Comparison of ENCODE assay signal across 1 cellular context in the genomic region with DNA sequence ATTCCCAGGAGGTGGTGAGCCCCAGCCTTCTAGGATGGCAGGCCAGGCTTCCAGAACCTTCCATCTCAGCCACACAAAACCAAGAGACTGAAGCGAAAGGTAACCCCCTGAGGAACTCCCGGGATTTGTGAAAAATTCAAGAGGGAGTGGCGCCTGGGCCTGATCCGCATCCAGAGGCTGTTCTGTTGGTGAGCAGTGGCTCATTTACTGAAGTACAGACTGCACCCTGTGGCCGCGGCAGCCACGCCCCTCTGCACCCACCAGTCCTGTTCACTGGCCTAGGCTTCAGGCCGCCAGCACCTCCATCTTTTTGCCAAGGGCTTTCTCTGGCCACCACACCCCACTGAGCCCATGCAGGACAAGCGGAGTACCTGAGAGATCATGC.
TF ChIP-seq lines count a peak whose summit lies in the region.

No MANE protein-coding gene starts in this region.

TF ChIP-seq in IMR-90, 13 proteins besides CTCF, POLR2A, EP300 and RAD21 (continued from another document):
- TF ChIP-seq, protein P1, sequence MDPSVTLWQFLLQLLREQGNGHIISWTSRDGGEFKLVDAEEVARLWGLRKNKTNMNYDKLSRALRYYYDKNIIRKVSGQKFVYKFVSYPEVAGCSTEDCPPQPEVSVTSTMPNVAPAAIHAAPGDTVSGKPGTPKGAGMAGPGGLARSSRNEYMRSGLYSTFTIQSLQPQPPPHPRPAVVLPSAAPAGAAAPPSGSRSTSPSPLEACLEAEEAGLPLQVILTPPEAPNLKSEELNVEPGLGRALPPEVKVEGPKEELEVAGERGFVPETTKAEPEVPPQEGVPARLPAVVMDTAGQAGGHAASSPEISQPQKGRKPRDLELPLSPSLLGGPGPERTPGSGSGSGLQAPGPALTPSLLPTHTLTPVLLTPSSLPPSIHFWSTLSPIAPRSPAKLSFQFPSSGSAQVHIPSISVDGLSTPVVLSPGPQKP (IDR thresholded peaks at IDR 0.05; ENCODE audit: borderline replicate concordance, low read depth, low read length): no peak
- TF ChIP-seq MAFK (IDR thresholded peaks at IDR 0.05; ENCODE audit: low read depth, low read length): no peak
- TF ChIP-seq, protein P2, sequence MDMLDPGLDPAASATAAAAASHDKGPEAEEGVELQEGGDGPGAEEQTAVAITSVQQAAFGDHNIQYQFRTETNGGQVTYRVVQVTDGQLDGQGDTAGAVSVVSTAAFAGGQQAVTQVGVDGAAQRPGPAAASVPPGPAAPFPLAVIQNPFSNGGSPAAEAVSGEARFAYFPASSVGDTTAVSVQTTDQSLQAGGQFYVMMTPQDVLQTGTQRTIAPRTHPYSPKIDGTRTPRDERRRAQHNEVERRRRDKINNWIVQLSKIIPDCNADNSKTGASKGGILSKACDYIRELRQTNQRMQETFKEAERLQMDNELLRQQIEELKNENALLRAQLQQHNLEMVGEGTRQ (IDR thresholded peaks at IDR 0.05; ENCODE audit: low read depth, low read length): no peak
- TF ChIP-seq FOS (IDR thresholded peaks at IDR 0.05; ENCODE audit: low read depth, low read length): no peak
- TF ChIP-seq CHD1 (IDR thresholded peaks at IDR 0.05; ENCODE audit: low read depth, low read length): no peak
- no peak for TF ChIP-seq MXI1 (IDR thresholded peaks at IDR 0.05; ENCODE audit: borderline replicate concordance, low read depth, low read length)
- no peak for TF ChIP-seq SMC3 (IDR thresholded peaks at IDR 0.05; ENCODE audit: low read depth, low read length)
- TF ChIP-seq RCOR1 (IDR thresholded peaks at IDR 0.05; ENCODE audit: insufficient replicate concordance, low read length): no peak
- no peak for TF ChIP-seq NFE2L2 (IDR thresholded peaks at IDR 0.05; ENCODE audit: low read depth, low read length)
